10 cellular contexts compared by ENCODE assay signal in the genomic region with DNA sequence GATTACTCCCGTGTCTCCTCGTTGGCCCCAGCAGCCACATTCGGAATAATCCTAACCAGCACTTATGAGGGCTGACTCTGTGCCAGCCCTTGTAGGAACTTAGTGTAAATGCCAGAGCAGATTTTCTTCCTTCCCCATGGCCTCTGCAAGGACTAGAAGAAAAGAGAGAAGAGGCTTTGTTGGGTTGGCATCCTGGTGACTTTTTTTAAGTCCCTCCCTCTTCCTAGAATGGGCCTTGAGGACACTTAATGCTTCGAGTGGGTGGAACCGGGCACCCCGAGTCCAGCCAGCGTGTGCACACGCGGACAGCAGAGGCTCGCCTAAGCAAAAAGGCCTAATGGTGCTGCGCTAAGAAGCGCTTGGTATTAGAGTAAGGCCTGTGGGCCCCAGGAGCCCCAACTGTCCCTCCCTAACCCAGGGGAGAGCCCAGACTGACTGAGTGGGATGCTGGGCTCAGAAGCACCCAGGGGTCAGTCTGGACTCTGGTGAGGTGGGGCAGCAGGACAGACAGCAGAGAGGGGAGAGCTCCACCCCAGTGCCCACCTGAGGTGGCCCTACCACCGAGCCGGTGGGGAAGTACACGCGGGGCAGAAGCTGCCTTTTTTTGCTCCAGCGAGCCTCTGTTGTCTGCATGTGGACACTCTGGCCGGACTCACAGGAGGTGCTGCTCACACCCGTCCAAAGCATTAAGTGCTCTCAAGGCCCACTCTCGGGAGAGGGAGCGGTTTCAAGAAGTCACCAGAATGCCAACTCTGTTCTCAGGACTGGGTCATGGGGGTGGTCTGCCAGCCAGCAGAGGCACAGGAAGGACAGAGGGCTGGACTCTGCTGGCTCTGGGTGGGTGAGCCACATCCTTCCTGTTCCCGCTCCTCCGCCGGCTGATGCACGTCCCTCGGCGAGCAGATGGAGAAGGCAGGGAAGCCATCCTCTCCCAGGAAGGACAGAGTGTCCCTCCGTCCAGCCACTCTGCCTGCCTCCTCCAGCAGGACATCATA. TPM values are rescaled to one million over a fixed set of nuclear protein-coding genes. Genes with fewer than 3 reads are reported as not detected.
DNase-seq lines count a peak whose midpoint lies in the region; ATAC-seq and TF ChIP-seq lines count a peak whose summit lies in the region.
"Had no signal": no experiment of that assay in that cellular context is flagged by ENCODE, and none has a peak within 500 bp of the region (broad histone marks: within the 10 kb centered on the region; RNA-seq: fewer than 3 reads in every experiment).

No MANE protein-coding gene starts in this region.

- TF ChIP-seq CTCF in ascending aorta (IDR thresholded peaks at IDR 0.05) (no peak), lower leg skin (IDR thresholded peaks at IDR 0.05) (no peak)

- H3K27ac Mint-ChIP-seq in T-helper 2 cell treated with Interferon-gamma antibody and Interleukin-4, amounts not matched to agents 5 μg/mL and 100 μg/mL, for 36 hours: peak overlapping the region; percentile 66
- peak overlapping the region; percentile 92 for H3K27ac Mint-ChIP-seq in stimulated activated naive CD8-positive, alpha-beta T cell treated with anti-CD3 and anti-CD28 coated beads, Interleukin-15, amount 100 ng/mL, for 72 hours

- H3K36me3 ChIP-seq in ascending aorta: peaks cover 0 to 3% of the 10 kb centered on the region in 2 donors

- no peaks in the 10 kb centered on the region for H3K27me3 Mint-ChIP-seq in T-helper 2 cell treated with Interferon-gamma antibody and Interleukin-4, amounts not matched to agents 5 μg/mL and 100 μg/mL, for 36 hours (ENCODE audit: low read depth)
- no peaks in the 10 kb centered on the region for H3K27me3 Mint-ChIP-seq in stimulated activated naive CD8-positive, alpha-beta T cell treated with anti-CD3 and anti-CD28 coated beads, Interleukin-15, amount 100 ng/mL, for 72 hours

- ATAC-seq in stimulated activated naive CD8-positive, alpha-beta T cell treated with anti-CD3 and anti-CD28 coated beads, Interleukin-15, amount 100 ng/mL, for 72 hours: no peak
- no peak for ATAC-seq in GM21390 (IDR thresholded peaks at IDR 0.05; ENCODE audit: unreplicated experiment)
- ATAC-seq: A549 had no signal

- DNase-seq in T-helper 2 cell treated with Interferon-gamma antibody and Interleukin-4, amounts not matched to agents 5 μg/mL and 100 μg/mL, for 36 hours (ENCODE audit: low spot score): no peak
- DNase-seq in T-helper 2 cell: no peak
- no peak for DNase-seq in ascending aorta (ENCODE audit: low spot score in 2 of 2)
- DNase-seq in lower leg skin (ENCODE audit: low spot score in 2 of 2): peak; percentile 59 to 88
- DNase-seq in stimulated activated naive CD8-positive, alpha-beta T cell treated with anti-CD3 and anti-CD28 coated beads, Interleukin-15, amount 100 ng/mL, for 72 hours: no peak
- DNase-seq in D341Med (ENCODE audit: low spot score): no peak
- no peak for DNase-seq in NCI-H2029 treated with DMSO at 0.1 percent for 48 hours (lab: John Stamatoyannopoulos, UW)
- DNase-seq: NCI-H1048 had no signal

- peak overlapping the region; percentile 60 to 86 for H3K27ac ChIP-seq in ascending aorta

- H3K9me3 ChIP-seq in ascending aorta: no peaks in the 10 kb centered on the region
- H3K9me3 ChIP-seq: A549 had no signal

- H3K9me3 Mint-ChIP-seq in T-helper 2 cell treated with Interferon-gamma antibody and Interleukin-4, amounts not matched to agents 5 μg/mL and 100 μg/mL, for 36 hours: no peaks in the 10 kb centered on the region
- no peaks in the 10 kb centered on the region for H3K9me3 Mint-ChIP-seq in stimulated activated naive CD8-positive, alpha-beta T cell treated with anti-CD3 and anti-CD28 coated beads, Interleukin-15, amount 100 ng/mL, for 72 hours

- peak overlapping the region; percentile 42 for H3K4me3 Mint-ChIP-seq in T-helper 2 cell treated with Interferon-gamma antibody and Interleukin-4, amounts not matched to agents 5 μg/mL and 100 μg/mL, for 36 hours
- peak overlapping the region; percentile 84 to 90 for H3K4me3 Mint-ChIP-seq in stimulated activated naive CD8-positive, alpha-beta T cell treated with anti-CD3 and anti-CD28 coated beads, Interleukin-15, amount 100 ng/mL, for 72 hours

- H3K4me3 ChIP-seq in ascending aorta (no peak overlapping the region), lower leg skin (ENCODE audit: low read depth, poor library complexity, severe bottlenecking) (no peak overlapping the region)
- H3K4me3 ChIP-seq: A549 had no signal

- WGBS in lower leg skin, 2 donors: 58 to 71% methylated on average over 22 to 23 of the region's 28 CpGs

- peaks cover 42 to 87% of the 10 kb centered on the region in 2 donors for H3K4me1 ChIP-seq in ascending aorta

- intact Hi-C loops in ascending aorta (cut with DNase I): no loop called here
- intact Hi-C loops in lower leg skin (cut with DNase I; ENCODE audit: low total_unique reads): no loop called here

- H3K36me3 Mint-ChIP-seq in T-helper 2 cell treated with Interferon-gamma antibody and Interleukin-4, amounts not matched to agents 5 μg/mL and 100 μg/mL, for 36 hours (ENCODE audit: low read depth): peaks cover 19% of the 10 kb centered on the region

- TF ChIP-seq POLR2A in lower leg skin (IDR thresholded peaks at IDR 0.05): no peak

- H3K4me1 Mint-ChIP-seq in T-helper 2 cell treated with Interferon-gamma antibody and Interleukin-4, amounts not matched to agents 5 μg/mL and 100 μg/mL, for 36 hours (ENCODE audit: low read depth): peaks cover 84% of the 10 kb centered on the region
- peaks cover 100% of the 10 kb centered on the region for H3K4me1 Mint-ChIP-seq in stimulated activated naive CD8-positive, alpha-beta T cell treated with anti-CD3 and anti-CD28 coated beads, Interleukin-15, amount 100 ng/mL, for 72 hours

- H3K27me3 ChIP-seq in ascending aorta: no peaks in the 10 kb centered on the region

RNA-seq across cellular contexts. Expression of a gene that starts 12.5 kb away (rescaled TPM):
- total RNA-seq in ascending aorta (51.0 TPM), lower leg skin (100 to 1,000 TPM in 3 of 4 donors, 10 to 100 TPM in 1; 77.8 to 182 (median 141) TPM)

RNA-seq across cellular contexts. Expression of a gene that starts 27.9 kb away (rescaled TPM):
- total RNA-seq in ascending aorta: not detected
- total RNA-seq in lower leg skin: under 1 TPM in 3 of 4 donors, not detected in 1; 0.42 to 0.55 (median 0.44) TPM

RNA-seq across cellular contexts. Expression of a gene that starts 56.7 kb away (rescaled TPM):
- total RNA-seq in ascending aorta (not detected), lower leg skin (10 to 100 TPM; 19.9 to 29.8 (median 22.6) TPM)

Comparison
In these comparisons a context has a peak if more than half of its experiments do, and no peak if none do; other contexts are left out.
1. DNase-seq: peak in lower leg skin (2 of 2); none in T-helper 2 cell treated with Interferon-gamma antibody and Interleukin-4, amounts not matched to agents 5 μg/mL and 100 μg/mL, for 36 hours (single experiment), T-helper 2 cell (0 of 5), ascending aorta (0 of 2), stimulated activated naive CD8-positive, alpha-beta T cell treated with anti-CD3 and anti-CD28 coated beads, Interleukin-15, amount 100 ng/mL, for 72 hours (0 of 2), D341Med (single experiment) and NCI-H2029 treated with DMSO at 0.1 percent for 48 hours (single experiment).
2. RNA of a gene that starts 56.7 kb away (total RNA-seq): 19.9 to 29.8 TPM in lower leg skin; not detected in ascending aorta (single experiment); every median in the first group is over 10 times any median in the second.